8 cellular contexts compared by ENCODE assay signal in the genomic region with DNA sequence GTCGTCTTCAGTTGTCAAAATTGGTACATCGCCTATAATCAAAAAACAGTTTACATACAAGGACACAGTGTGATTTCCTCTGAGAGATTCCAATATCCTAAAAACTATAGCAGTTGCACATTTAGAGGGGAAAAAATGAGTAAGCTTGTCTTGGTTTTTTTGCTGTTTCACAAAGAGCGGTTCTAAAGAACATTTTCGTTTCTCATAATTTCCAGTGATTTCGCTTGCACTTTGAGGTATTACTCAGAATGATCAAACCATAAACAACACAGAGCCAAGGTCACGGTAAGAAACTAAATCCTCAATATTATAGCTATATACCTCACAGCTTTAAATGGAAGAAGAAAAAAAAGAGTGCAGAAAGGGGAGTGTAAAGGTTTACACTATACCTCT. TPM values are rescaled to one million over a fixed set of nuclear protein-coding genes. Genes with fewer than 3 reads are reported as not detected.
DNase-seq lines count a peak whose midpoint lies in the region; ATAC-seq, FAIRE-seq and TF ChIP-seq lines count a peak whose summit lies in the region.

No MANE protein-coding gene starts in this region.

- H3K27ac ChIP-seq in sigmoid colon = peak overlapping the region; percentile 76 to 82 (median 78)

- peaks cover 0 to 40% (median 11%) of the 10 kb centered on the region in 4 donors for H3K36me3 ChIP-seq in sigmoid colon

- ATAC-seq in GM18505 (IDR thresholded peaks at IDR 0.05; ENCODE audit: unreplicated experiment) = peak; percentile 41
- ATAC-seq in esophagus mucosa = peak; percentile 12

- no peaks in the 10 kb centered on the region for H3K9me3 ChIP-seq in sigmoid colon

- intact Hi-C loops in sigmoid colon (cut with DNase I) = loop anchor here (2.0 to 10.0 kb wide), 3 partner anchors 92 to 377 kb away; a partner anchor contains a TSS

- DNase-seq in H54 (ENCODE audit: insufficient read length, low spot score) (no peak), OCI-M1 (lab: John Stamatoyannopoulos, UW) (peak; percentile 40), sigmoid colon (no peak), AG08396 (ENCODE audit: low spot score) (no peak), COLO829 (ENCODE audit: low spot score) (no peak), DMS53 (lab: John Stamatoyannopoulos, UW) (no peak)

- H3K4me3 ChIP-seq in sigmoid colon = peak overlapping the region; percentile 64 to 90 (median 88)

- no peak for TF ChIP-seq CTCF in sigmoid colon (IDR thresholded peaks at IDR 0.05)

- no peak for TF ChIP-seq POLR2A in GM18505 (IDR thresholded peaks at IDR 0.05; ENCODE audit: borderline replicate concordance, extremely low read depth, insufficient read depth, insufficient read length)
- no peak for TF ChIP-seq POLR2A in H54 (IDR thresholded peaks at IDR 0.05; ENCODE audit: low read depth, low read length)
- no peak for TF ChIP-seq POLR2A in sigmoid colon (IDR thresholded peaks at IDR 0.05)

- FAIRE-seq in H54 (lab: Jason Lieb, UNC) = peak; percentile 20

- peaks cover 0 to 18% (median 17%) of the 10 kb centered on the region in 4 donors for H3K4me1 ChIP-seq in sigmoid colon

- 62 to 82% methylated on average over 6 of the region's 6 CpGs for WGBS in sigmoid colon, 2 donors

- TF ChIP-seq EP300 in sigmoid colon (IDR thresholded peaks at IDR 0.05) = no peak

- H3K27me3 ChIP-seq in sigmoid colon = no peaks in the 10 kb centered on the region

RNA-seq across cellular contexts. Expression of a gene that starts 0.9 kb away (rescaled TPM):
- 12.5 TPM for total RNA-seq in esophagus mucosa
- total RNA-seq in sigmoid colon = 10 to 100 TPM; 14.5 to 18.3 (median 17.1) TPM
- polyA plus RNA-seq in sigmoid colon = 1 to 10 TPM; 1.8 to 6.1 (median 2.1) TPM

RNA-seq across cellular contexts. Expression of a gene that starts 44.9 kb away (rescaled TPM):
- 0.16 TPM for total RNA-seq in esophagus mucosa
- 100 to 1,000 TPM in 2 of 4 donors, 10 to 100 TPM in 2; 55.3 to 585 (median 105) TPM for total RNA-seq in sigmoid colon
- 10 to 100 TPM in 1 of 3 donors, 1 to 10 TPM in 1, not detected in 1; 3.8 to 10.2 TPM for polyA plus RNA-seq in sigmoid colon

Comparison
In these comparisons a context has a peak if more than half of its experiments do, and no peak if none do; other contexts are left out.
1. RNA of a gene that starts 44.9 kb away (total RNA-seq): 55.3 to 585 TPM in sigmoid colon; 0.16 TPM in esophagus mucosa (single experiment); every median in the first group is over 10 times any median in the second.